Comparison of ENCODE assay signal across 8 cellular contexts in the genomic region with DNA sequence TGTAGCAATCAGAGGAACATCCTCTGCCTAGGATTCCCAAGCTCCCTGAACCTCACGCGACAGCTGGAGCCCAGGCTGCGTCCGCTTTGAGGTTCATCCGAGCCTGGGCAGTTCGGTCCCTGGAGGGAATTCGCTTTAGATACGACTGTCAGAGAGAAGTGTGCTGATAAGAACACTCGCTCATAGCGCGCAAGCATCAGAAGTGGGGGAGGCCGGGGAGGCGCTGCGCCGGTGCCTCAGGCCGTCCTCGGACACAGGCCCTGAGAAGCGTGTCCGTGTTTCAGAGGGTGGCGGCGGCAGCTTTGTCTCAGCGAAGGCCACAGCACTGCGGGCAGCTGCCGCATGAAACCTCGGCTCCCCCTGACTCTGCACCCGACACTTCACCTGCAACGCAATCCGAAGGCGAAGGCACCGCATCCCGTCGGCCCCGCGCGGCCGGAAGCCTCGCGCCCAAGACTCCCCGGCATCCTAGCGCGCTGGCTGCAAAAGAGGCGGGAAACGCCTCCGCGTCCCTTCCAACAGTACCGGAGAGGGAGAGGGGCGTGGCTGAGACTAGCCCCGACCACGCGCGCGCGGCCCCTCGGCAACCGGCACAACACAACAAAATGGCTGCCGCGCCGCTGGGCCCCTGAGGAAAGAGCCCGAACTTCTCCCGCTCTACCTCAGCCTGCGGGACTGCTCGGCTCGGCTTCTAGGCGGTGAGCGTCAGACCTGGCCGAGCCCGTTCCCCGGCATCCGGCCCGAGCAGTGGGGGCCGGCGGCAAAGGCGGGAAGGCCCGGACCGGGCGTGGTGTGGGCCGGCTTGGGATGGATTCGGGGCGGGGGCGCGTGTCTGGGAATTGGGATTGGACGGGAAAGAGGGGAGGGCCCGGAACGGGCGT. TPM values are rescaled to one million over a fixed set of nuclear protein-coding genes. Genes with fewer than 3 reads are reported as not detected.
A peak's percentile ranks its signal among the peaks of the same experiment; 100 is the strongest.
DNase-seq lines count a peak whose midpoint lies in the region; ATAC-seq, FAIRE-seq and TF ChIP-seq lines count a peak whose summit lies in the region.

A gene with protein sequence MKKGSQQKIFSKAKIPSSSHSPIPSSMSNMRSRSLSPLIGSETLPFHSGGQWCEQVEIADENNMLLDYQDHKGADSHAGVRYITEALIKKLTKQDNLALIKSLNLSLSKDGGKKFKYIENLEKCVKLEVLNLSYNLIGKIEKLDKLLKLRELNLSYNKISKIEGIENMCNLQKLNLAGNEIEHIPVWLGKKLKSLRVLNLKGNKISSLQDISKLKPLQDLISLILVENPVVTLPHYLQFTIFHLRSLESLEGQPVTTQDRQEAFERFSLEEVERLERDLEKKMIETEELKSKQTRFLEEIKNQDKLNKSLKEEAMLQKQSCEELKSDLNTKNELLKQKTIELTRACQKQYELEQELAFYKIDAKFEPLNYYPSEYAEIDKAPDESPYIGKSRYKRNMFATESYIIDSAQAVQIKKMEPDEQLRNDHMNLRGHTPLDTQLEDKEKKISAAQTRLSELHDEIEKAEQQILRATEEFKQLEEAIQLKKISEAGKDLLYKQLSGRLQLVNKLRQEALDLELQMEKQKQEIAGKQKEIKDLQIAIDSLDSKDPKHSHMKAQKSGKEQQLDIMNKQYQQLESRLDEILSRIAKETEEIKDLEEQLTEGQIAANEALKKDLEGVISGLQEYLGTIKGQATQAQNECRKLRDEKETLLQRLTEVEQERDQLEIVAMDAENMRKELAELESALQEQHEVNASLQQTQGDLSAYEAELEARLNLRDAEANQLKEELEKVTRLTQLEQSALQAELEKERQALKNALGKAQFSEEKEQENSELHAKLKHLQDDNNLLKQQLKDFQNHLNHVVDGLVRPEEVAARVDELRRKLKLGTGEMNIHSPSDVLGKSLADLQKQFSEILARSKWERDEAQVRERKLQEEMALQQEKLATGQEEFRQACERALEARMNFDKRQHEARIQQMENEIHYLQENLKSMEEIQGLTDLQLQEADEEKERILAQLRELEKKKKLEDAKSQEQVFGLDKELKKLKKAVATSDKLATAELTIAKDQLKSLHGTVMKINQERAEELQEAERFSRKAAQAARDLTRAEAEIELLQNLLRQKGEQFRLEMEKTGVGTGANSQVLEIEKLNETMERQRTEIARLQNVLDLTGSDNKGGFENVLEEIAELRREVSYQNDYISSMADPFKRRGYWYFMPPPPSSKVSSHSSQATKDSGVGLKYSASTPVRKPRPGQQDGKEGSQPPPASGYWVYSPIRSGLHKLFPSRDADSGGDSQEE (N-terminal part only) (plus strand): TSS at position 586 of the 881 bp plus-strand sequence. CDS start 13,372 bp downstream, outside the sequence.

- peaks cover 2% of the 10 kb centered on the region for H3K36me3 Mint-ChIP-seq in activated naive CD4-positive, alpha-beta T cell treated with anti-CD3 and anti-CD28 coated beads for 36 hours (ENCODE audit: low read depth)

- no peaks in the 10 kb centered on the region for H3K27me3 ChIP-seq in GM06990 (replicated peaks; ENCODE audit: control insufficient read depth, insufficient read depth, low read length)

- peak; percentile 68 for ATAC-seq in HG02588 (IDR thresholded peaks at IDR 0.05; ENCODE audit: unreplicated experiment)

- TF ChIP-seq CTCF in GM06990 (IDR thresholded peaks at IDR 0.05; ENCODE audit: insufficient read depth, low read length, poor library complexity, severe bottlenecking) = peak; percentile 7

- intact Hi-C loops in activated naive CD4-positive, alpha-beta T cell treated with anti-CD3 and anti-CD28 coated beads for 36 hours (cut with micrococcal nuclease) = loop anchor here (1.0 to 10.0 kb wide), 13 partner anchors 47 to 494 kb away; a partner anchor contains a TSS

- H3K9me3 ChIP-seq in SK-N-MC (ENCODE audit: low read depth, low read length) = no peaks in the 10 kb centered on the region

- H3K36me3 ChIP-seq in GM06990 (ENCODE audit: control insufficient read depth, insufficient read depth, low read length) (no peaks in the 10 kb centered on the region), SK-N-MC (ENCODE audit: insufficient read depth, low read length) (no peaks in the 10 kb centered on the region)

- peak within 1 kb of the TSS; percentile 82 for H3K4me3 ChIP-seq in GM06990 (replicated peaks; ENCODE audit: low read depth, low read length)
- peak within 1 kb of the TSS; percentile 87 for H3K4me3 ChIP-seq in SK-N-MC

- peaks cover 3% of the 10 kb centered on the region for H3K9me3 Mint-ChIP-seq in activated naive CD4-positive, alpha-beta T cell treated with anti-CD3 and anti-CD28 coated beads for 36 hours

- DNase-seq in GM06990 (ENCODE audit: extremely low read depth, insufficient read length) = peak; percentile 95
- peak; percentile 93 for DNase-seq in NCI-H1092 (lab: John Stamatoyannopoulos, UW)
- DNase-seq in SK-N-MC (ENCODE audit: low read depth, low spot score) = no peak
- DNase-seq in activated naive CD4-positive, alpha-beta T cell treated with anti-CD3 and anti-CD28 coated beads for 36 hours = peak; percentile 98
- peak; percentile 73 for DNase-seq in frontal cortex (ENCODE audit: low spot score in 2 of 2)
- DNase-seq in nucleus accumbens (lab: John Stamatoyannopoulos, UW) = peak; percentile 10 to 94 (median 82)
- peak; percentile 25 to 94 (median 80) for DNase-seq in substantia nigra (lab: John Stamatoyannopoulos, UW)

- no peak for FAIRE-seq in frontal cortex (lab: Jason Lieb, UNC)

- CTCF ChIA-PET in activated naive CD4-positive, alpha-beta T cell treated with anti-CD3 and anti-CD28 coated beads for 36 hours (lab: Charles Lee) = interaction anchor here (0.9 to 1.8 kb wide), 2 partner anchors 89 to 319 kb away, joined by 3 to 6 read pairs; no protein-coding TSS in a partner anchor

- peak within 1 kb of the TSS; percentile 81 for H3K9ac ChIP-seq in SK-N-MC (ENCODE audit: insufficient read length)

- H3K4me3 Mint-ChIP-seq in activated naive CD4-positive, alpha-beta T cell treated with anti-CD3 and anti-CD28 coated beads for 36 hours = peak within 1 kb of the TSS; percentile 100

- H3K27me3 Mint-ChIP-seq in activated naive CD4-positive, alpha-beta T cell treated with anti-CD3 and anti-CD28 coated beads for 36 hours (ENCODE audit: low read depth) = no peaks in the 10 kb centered on the region

- H3K4me1 Mint-ChIP-seq in activated naive CD4-positive, alpha-beta T cell treated with anti-CD3 and anti-CD28 coated beads for 36 hours (ENCODE audit: low read depth) = peaks cover 47% of the 10 kb centered on the region

- H3K27ac Mint-ChIP-seq in activated naive CD4-positive, alpha-beta T cell treated with anti-CD3 and anti-CD28 coated beads for 36 hours = peak within 1 kb of the TSS; percentile 94

- H3K27ac ChIP-seq in SK-N-MC (peak within 1 kb of the TSS; percentile 90; the same call in 1 of the 2 replicates), substantia nigra (ENCODE audit: low read depth, low read length, poor library complexity, severe bottlenecking) (peak within 1 kb of the TSS; percentile 83)

RNA-seq across cellular contexts. Expression of the gene that starts here (rescaled TPM):
- total RNA-seq in activated naive CD4-positive, alpha-beta T cell treated with anti-CD3 and anti-CD28 coated beads for 36 hours = 10 to 100 TPM; 59.4 to 63.6 TPM
- 14.7 TPM for total RNA-seq in frontal cortex
